ENCODE assay signal across 8 cellular contexts in genomic region chr16:47037746-47038458, GRCh38.
DNase-seq lines count a peak whose midpoint lies in the region; ATAC-seq and TF ChIP-seq lines count a peak whose summit lies in the region.

No MANE protein-coding gene starts in this region.

- WGBS in ovary, 3 donors, result 3 to 4% (median 4%) methylated on average over 64 to 67 of the region's 67 CpGs
- 6% methylated on average over 67 of the region's 67 CpGs for WGBS in thymus

- intact Hi-C loops in ovary (cut with DNase I), result loop anchor here in 2 of 4 donors (10.0 kb wide), 2 partner anchors 63 to 1117 kb away; partner anchors contain the start of genes ABCC12 (in 1 of the 2) and DNAJA2 (in 1 of the 2)

- H3K4me3 ChIP-seq in SJSA1, result peak overlapping the region; percentile 43
- H3K4me3 ChIP-seq in ovary, result peak overlapping the region; percentile 70
- peak overlapping the region; percentile 60 for H3K4me3 ChIP-seq in thymus (ENCODE audit: low read length)

- 0 out of 2 replicates have a peak, but pooled peaks cover 3% of the 10 kb centered on the region for H3K27me3 ChIP-seq in SJSA1 (replicated peaks)
- no peaks in the 10 kb centered on the region for H3K27me3 ChIP-seq in ovary
- H3K27me3 ChIP-seq in thymus (ENCODE audit: control insufficient read depth, insufficient read depth), result no peaks in the 10 kb centered on the region

- TF ChIP-seq CTCF in glutamatergic neuron (IDR thresholded peaks at IDR 0.05; ENCODE audit: partially characterized antibody, unreplicated experiment) (peak; percentile 93), ovary (IDR thresholded peaks at IDR 0.05) (peak; percentile 91 to 95 (median 92))

- peaks cover 3% of the 10 kb centered on the region for H3K27me3 Mint-ChIP-seq in glutamatergic neuron (ENCODE audit: unreplicated experiment)

- no peaks in the 10 kb centered on the region for H3K9me3 ChIP-seq in SJSA1 (replicated peaks)
- no peaks in the 10 kb centered on the region for H3K9me3 ChIP-seq in ovary
- no peaks in the 10 kb centered on the region for H3K9me3 ChIP-seq in thymus (ENCODE audit: control insufficient read depth)

- no peak for TF ChIP-seq EP300 in ovary (IDR thresholded peaks at IDR 0.05)

- H3K4me3 Mint-ChIP-seq in glutamatergic neuron (ENCODE audit: unreplicated experiment), result peak overlapping the region; percentile 61

- TF ChIP-seq POLR2A in ovary (IDR thresholded peaks at IDR 0.05), result no peak

- H3K36me3 ChIP-seq in SJSA1, result no peaks in the 10 kb centered on the region
- no peaks in the 10 kb centered on the region for H3K36me3 ChIP-seq in ovary
- H3K36me3 ChIP-seq in thymus (ENCODE audit: control insufficient read depth, insufficient read depth), result no peaks in the 10 kb centered on the region

- H3K4me1 Mint-ChIP-seq in glutamatergic neuron (ENCODE audit: low read depth, unreplicated experiment), result peaks cover 9% of the 10 kb centered on the region

- H3K9me3 Mint-ChIP-seq in glutamatergic neuron (ENCODE audit: unreplicated experiment), result peaks cover 6% of the 10 kb centered on the region

- H3K36me3 Mint-ChIP-seq in glutamatergic neuron (ENCODE audit: unreplicated experiment), result no peaks in the 10 kb centered on the region

- peaks cover 6% of the 10 kb centered on the region for H3K4me1 ChIP-seq in SJSA1 (replicated peaks)
- peaks cover 7% of the 10 kb centered on the region for H3K4me1 ChIP-seq in ovary (ENCODE audit: insufficient read depth)
- H3K4me1 ChIP-seq in thymus (ENCODE audit: control insufficient read depth, insufficient read depth, low read length), result peaks cover 3% of the 10 kb centered on the region

- DNase-seq in ELR (ENCODE audit: low read depth) (peak; percentile 84), HuH-7.5 (ENCODE audit: low spot score) (peak; percentile 85), SJSA1 (ENCODE audit: low read depth in 1 of 2, low spot score in 2 of 2) (peak; percentile 84), glutamatergic neuron (peak; percentile 96), ovary (peak; percentile 88 to 94 (median 93))
- peak; percentile 93 for DNase-seq in activated naive CD4-positive, alpha-beta T cell treated with Interleukin-2 at 50 U/mL for 16 hours

- peak; percentile 92 for ATAC-seq in GM21576 (IDR thresholded peaks at IDR 0.05; ENCODE audit: unreplicated experiment)

- H3K27ac ChIP-seq in SJSA1 (no peak overlapping the region), ovary (peak overlapping the region; percentile 59 to 77), thymus (ENCODE audit: low read depth) (no peak overlapping the region)

- no peak overlapping the region for H3K27ac Mint-ChIP-seq in glutamatergic neuron (ENCODE audit: unreplicated experiment)

Comparison
In these comparisons a context has a peak if more than half of its experiments do, and no peak if none do; other contexts are left out.
1. H3K27ac ChIP-seq: peak in ovary (2 of 2); none in SJSA1 (single experiment) and thymus (single experiment).
2. Peak in every context shown above with its lines, with median percentiles within 50 percentile points of each other: DNase-seq and H3K4me3 ChIP-seq.